21 cellular contexts compared by ENCODE assay signal in the genomic region with DNA sequence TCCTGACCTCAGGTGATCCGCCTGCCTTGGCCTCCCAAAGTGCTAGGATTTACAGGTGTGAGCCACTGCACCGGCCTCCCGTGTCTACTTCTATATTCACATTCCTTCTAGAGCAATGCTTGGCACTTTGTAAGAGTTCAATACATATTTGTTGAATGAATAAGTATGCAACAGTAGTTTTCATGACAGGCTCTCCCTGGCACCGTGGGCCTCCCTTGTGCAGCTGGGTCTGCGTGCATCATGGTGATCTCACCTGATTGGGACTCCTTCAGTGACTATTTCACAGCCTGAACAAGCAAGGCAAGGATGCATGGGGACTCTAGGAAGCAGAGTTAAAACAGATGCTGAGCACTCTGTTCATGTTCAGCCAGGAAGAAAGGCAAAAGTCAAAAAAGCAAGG. TPM values are rescaled to one million over a fixed set of nuclear protein-coding genes. Genes with fewer than 3 reads are reported as not detected.
DNase-seq lines count a peak whose midpoint lies in the region; FAIRE-seq and TF ChIP-seq lines count a peak whose summit lies in the region.
"Had no signal": no experiment of that assay in that cellular context is flagged by ENCODE, and none has a peak within 500 bp of the region (broad histone marks: within the 10 kb centered on the region; RNA-seq: fewer than 3 reads in every experiment).

No MANE protein-coding gene starts in this region.

- peaks cover 12% of the 10 kb centered on the region for H3K4me1 Mint-ChIP-seq in chondrocyte (ENCODE audit: low read depth)
- peaks cover 2% of the 10 kb centered on the region for H3K4me1 Mint-ChIP-seq in activated naive CD4-positive, alpha-beta T cell treated with anti-CD3 and anti-CD28 coated beads, Interleukin-2, amount 10 ng/mL, durations not matched to agents 7 days and 5 days

- H3K18ac ChIP-seq in mesenchymal stem cell (ENCODE audit: low read depth in 1 of 2, low read length in 2 of 2), result no peak overlapping the region

- H3K23ac ChIP-seq in mesenchymal stem cell (ENCODE audit: low read length in 2 of 2), result no peak overlapping the region

- H2BK5ac ChIP-seq in mesenchymal stem cell (ENCODE audit: low read depth, low read length, poor library complexity, severe bottlenecking), result no peak overlapping the region

- H3K36me3 Mint-ChIP-seq in chondrocyte (ENCODE audit: low read depth), result no peaks in the 10 kb centered on the region
- no peaks in the 10 kb centered on the region for H3K36me3 Mint-ChIP-seq in activated naive CD4-positive, alpha-beta T cell treated with anti-CD3 and anti-CD28 coated beads, Interleukin-2, amount 10 ng/mL, durations not matched to agents 7 days and 5 days
- H3K36me3 Mint-ChIP-seq: activated naive CD4-positive, alpha-beta T cell treated with anti-CD3 and anti-CD28 coated beads, Interleukin-2, amount 50 U/mL, for 72 hours; CD8-positive, alpha-beta memory T cell had no signal

- H3K4me2 ChIP-seq in mesenchymal stem cell (ENCODE audit: low read length, poor library complexity, severe bottlenecking), result no peak overlapping the region

- no peak overlapping the region for H2BK12ac ChIP-seq in mesenchymal stem cell (ENCODE audit: low read length in 2 of 2)

- H2AFZ ChIP-seq in mesenchymal stem cell (ENCODE audit: low read depth, low read length), result no peak overlapping the region

- H3K14ac ChIP-seq in mesenchymal stem cell (ENCODE audit: low read length in 2 of 2), result no peak overlapping the region

- H4K91ac ChIP-seq in mesenchymal stem cell (ENCODE audit: low read length), result no peak overlapping the region

- H3K27ac Mint-ChIP-seq in chondrocyte (ENCODE audit: unreplicated experiment), result peak overlapping the region; percentile 49
- no peak overlapping the region for H3K27ac Mint-ChIP-seq in activated naive CD4-positive, alpha-beta T cell treated with anti-CD3 and anti-CD28 coated beads, Interleukin-2, amount 10 ng/mL, durations not matched to agents 7 days and 5 days
- H3K27ac Mint-ChIP-seq: activated CD8-positive, alpha-beta T cell treated with anti-CD3 and anti-CD28 coated beads, Interleukin-2, amount 10 ng/mL, durations not matched to agents 7 days and 5 days; activated naive CD4-positive, alpha-beta T cell treated with anti-CD3 and anti-CD28 coated beads, Interleukin-2, amount 50 U/mL, for 72 hours; CD8-positive, alpha-beta memory T cell; dendritic cell treated with granulocyte-macrophage colony-stimulating factor and Interleukin-4, amounts not matched to agents 40 ng/mL and 50 ng/mL, for 4 days had no signal

- H3K27ac ChIP-seq in mesenchymal stem cell (ENCODE audit: low read length, poor library complexity, severe bottlenecking) (peak overlapping the region; percentile 6), suprapubic skin (no peak overlapping the region), kidney (ENCODE audit: low read depth in 2 of 2, low read length in 2 of 2) (no peak overlapping the region)
- H3K27ac ChIP-seq: neutrophil, vagina had no signal

- H3K36me3 ChIP-seq in mesenchymal stem cell (ENCODE audit: control insufficient read depth in 1 of 2, insufficient read depth in 2 of 2, low read depth in 1 of 2, low read length in 2 of 2), result no peaks in the 10 kb centered on the region
- no peaks in the 10 kb centered on the region for H3K36me3 ChIP-seq in suprapubic skin
- H3K36me3 ChIP-seq in kidney (ENCODE audit: control insufficient read depth in 1 of 2, insufficient read depth in 2 of 2, low read length in 2 of 2), result no peaks in the 10 kb centered on the region
- H3K36me3 ChIP-seq: neutrophil, vagina had no signal

- intact Hi-C loops in kidney (cut with DNase I), result no loop called here

- H4K8ac ChIP-seq in mesenchymal stem cell (ENCODE audit: low read length), result no peak overlapping the region

- 81% methylated on average over 5 of the region's 5 CpGs for WGBS in mesenchymal stem cell
- WGBS in suprapubic skin, result 70% methylated on average over 5 of the region's 5 CpGs

- no peak for TF ChIP-seq EP300 in suprapubic skin (IDR thresholded peaks at IDR 0.05)

- CTCF ChIA-PET in activated naive CD4-positive, alpha-beta T cell treated with anti-CD3 and anti-CD28 coated beads, Interleukin-2, amount 10 ng/mL, durations not matched to agents 7 days and 5 days (lab: Charles Lee), result no interaction called here

- FAIRE-seq in kidney (lab: Jason Lieb, UNC), result no peak

- no peak overlapping the region for H2BK15ac ChIP-seq in mesenchymal stem cell (ENCODE audit: low read depth, poor library complexity, severe bottlenecking)

- TF ChIP-seq CTCF in AG10803 (conservative IDR thresholded peaks at IDR 0.05; ENCODE audit: low read length) (no peak), chondrocyte (IDR thresholded peaks at IDR 0.05) (no peak), suprapubic skin (IDR thresholded peaks at IDR 0.05) (no peak), kidney (IDR thresholded peaks at IDR 0.05; ENCODE audit: borderline replicate concordance, extremely low read depth, insufficient read depth) (no peak)

- H3K27me3 ChIP-seq in mesenchymal stem cell (ENCODE audit: control insufficient read depth in 1 of 2, insufficient read depth in 1 of 2, low read length in 2 of 2) (peaks cover 47 to 68% of the 10 kb centered on the region in 2 experiments), suprapubic skin (peaks cover 4% of the 10 kb centered on the region)
- H3K27me3 ChIP-seq: vagina had no signal

- no peak overlapping the region for H3K4ac ChIP-seq in mesenchymal stem cell (ENCODE audit: low read depth in 1 of 2, low read length in 2 of 2)

- H3K4me1 ChIP-seq in mesenchymal stem cell (ENCODE audit: control insufficient read depth, insufficient read depth, low read depth, low read length) (peaks cover 2% of the 10 kb centered on the region), suprapubic skin (no peaks in the 10 kb centered on the region), kidney (ENCODE audit: control insufficient read depth in 1 of 2, insufficient read depth in 1 of 2, low read depth in 1 of 2, low read length in 2 of 2) (no peaks in the 10 kb centered on the region)

- no peaks in the 10 kb centered on the region for H3K9me3 Mint-ChIP-seq in chondrocyte (ENCODE audit: low read depth)
- no peaks in the 10 kb centered on the region for H3K9me3 Mint-ChIP-seq in activated naive CD4-positive, alpha-beta T cell treated with anti-CD3 and anti-CD28 coated beads, Interleukin-2, amount 10 ng/mL, durations not matched to agents 7 days and 5 days
- H3K9me3 Mint-ChIP-seq: activated naive CD4-positive, alpha-beta T cell treated with anti-CD3 and anti-CD28 coated beads, Interleukin-2, amount 50 U/mL, for 72 hours; CD8-positive, alpha-beta memory T cell; dendritic cell treated with granulocyte-macrophage colony-stimulating factor and Interleukin-4, amounts not matched to agents 40 ng/mL and 50 ng/mL, for 4 days had no signal

- H3K9me3 ChIP-seq in mesenchymal stem cell (ENCODE audit: control insufficient read depth, low read length) (no peaks in the 10 kb centered on the region), suprapubic skin (no peaks in the 10 kb centered on the region), kidney (ENCODE audit: control insufficient read depth in 1 of 2, low read length in 2 of 2) (no peaks in the 10 kb centered on the region)
- H3K9me3 ChIP-seq: neutrophil, vagina had no signal

- no peak overlapping the region for H3K4me3 ChIP-seq in AG10803 (ENCODE audit: low read length)
- H3K4me3 ChIP-seq in mesenchymal stem cell (ENCODE audit: insufficient read depth in 1 of 2, low read depth in 1 of 2, low read length in 2 of 2), result no peak overlapping the region
- H3K4me3 ChIP-seq in suprapubic skin, result no peak overlapping the region
- no peak overlapping the region for H3K4me3 ChIP-seq in kidney (ENCODE audit: low read length in 2 of 2)
- H3K4me3 ChIP-seq: vagina had no signal

- no peak overlapping the region for H3K9ac ChIP-seq in mesenchymal stem cell (ENCODE audit: low read length)
- H3K9ac ChIP-seq in kidney (ENCODE audit: low read length in 2 of 2), result no peak overlapping the region

- no peak for TF ChIP-seq POLR2A in suprapubic skin (IDR thresholded peaks at IDR 0.05)

- peaks cover 9% of the 10 kb centered on the region for H3K27me3 Mint-ChIP-seq in chondrocyte (ENCODE audit: low read depth)
- peaks cover 85% of the 10 kb centered on the region for H3K27me3 Mint-ChIP-seq in activated naive CD4-positive, alpha-beta T cell treated with anti-CD3 and anti-CD28 coated beads, Interleukin-2, amount 10 ng/mL, durations not matched to agents 7 days and 5 days

- H2BK120ac ChIP-seq in mesenchymal stem cell (ENCODE audit: low read depth, low read length), result no peak overlapping the region

- H3K4me3 Mint-ChIP-seq in chondrocyte (ENCODE audit: unreplicated experiment), result no peak overlapping the region
- no peak overlapping the region for H3K4me3 Mint-ChIP-seq in activated naive CD4-positive, alpha-beta T cell treated with anti-CD3 and anti-CD28 coated beads, Interleukin-2, amount 10 ng/mL, durations not matched to agents 7 days and 5 days
- H3K4me3 Mint-ChIP-seq: activated CD8-positive, alpha-beta T cell treated with anti-CD3 and anti-CD28 coated beads, Interleukin-2, amount 10 ng/mL, durations not matched to agents 7 days and 5 days; CD8-positive, alpha-beta memory T cell; dendritic cell treated with granulocyte-macrophage colony-stimulating factor and Interleukin-4, amounts not matched to agents 40 ng/mL and 50 ng/mL, for 4 days had no signal

- DNase-seq in AG10803 (ENCODE audit: low read depth) (peak; percentile 64), M059J (ENCODE audit: low read depth) (peak; percentile 57), chondrocyte (ENCODE audit: low spot score) (no peak), mesenchymal stem cell (no peak), suprapubic skin (ENCODE audit: low spot score in 2 of 2) (no peak), kidney (no peak), SKM-1 treated with dmso at 0.1 percent for 144 hours (lab: John Stamatoyannopoulos, UW; ENCODE audit: unreplicated experiment) (no peak)
- DNase-seq in activated naive CD4-positive, alpha-beta T cell treated with anti-CD3 and anti-CD28 coated beads, Interleukin-2, amount 10 ng/mL, durations not matched to agents 7 days and 5 days, result no peak
- DNase-seq: activated CD8-positive, alpha-beta T cell treated with anti-CD3 and anti-CD28 coated beads, Interleukin-2, amount 10 ng/mL, durations not matched to agents 7 days and 5 days; activated T-cell treated with anti-CD3 and anti-CD28 coated beads, Interleukin-2, amount 50 U/mL, for 48 hours; CD8-positive, alpha-beta memory T cell; DMS79; Karpas-422; NCI-H1105 treated with DMSO at 0.1 percent for 48 hours; NCI-H69; OCI-M1; stimulated activated CD8-positive, alpha-beta memory T cell treated with anti-CD3 and anti-CD28 coated beads, Interleukin-4, amount 100 ng/mL, for 48 hours had no signal

- no peak overlapping the region for H2AK5ac ChIP-seq in mesenchymal stem cell (ENCODE audit: low read length, severe bottlenecking)

- H3K79me1 ChIP-seq in mesenchymal stem cell (replicated peaks; ENCODE audit: low read length, poor library complexity, severe bottlenecking), result no peaks in the 10 kb centered on the region

RNA-seq across cellular contexts. Expression of a gene that starts 6.8 kb away (rescaled TPM):
- total RNA-seq in M059J (2014; rRNA removed; shearing (Covaris generic)), result 1.9 and 4.3 TPM in 2 replicates
- 13.3 to 16.2 TPM (median 14.5 TPM) in 3 replicates for total RNA-seq in chondrocyte
- 6.7 TPM for polyA plus RNA-seq in mesenchymal stem cell (2013, experiment 1 of 2)
- 6.5 TPM for polyA plus RNA-seq in mesenchymal stem cell (2013, experiment 2 of 2)
- total RNA-seq in suprapubic skin, result 10 to 100 TPM; 10.8 to 15.9 (median 13.0) TPM
- 12.5 TPM for total RNA-seq in kidney
- 2.5 TPM for polyA plus RNA-seq in kidney (ENCODE audit: insufficient read depth, low read depth, low replicate concordance)

RNA-seq across cellular contexts. Expression of a gene that starts 48.8 kb away (rescaled TPM):
- total RNA-seq in M059J (2014; rRNA removed; shearing (Covaris generic)), result 6.4 and 9.3 TPM in 2 replicates
- total RNA-seq in chondrocyte (15.6 to 18.8 TPM (median 17.7 TPM) in 3 replicates), suprapubic skin (10 to 100 TPM; 21.2 to 46.1 (median 32.2) TPM), kidney (18.8 TPM)
- polyA plus RNA-seq in mesenchymal stem cell (2013, experiment 1 of 2), result 8.1 TPM
- polyA plus RNA-seq in mesenchymal stem cell (2013, experiment 2 of 2), result 8.2 TPM
- polyA plus RNA-seq in kidney (ENCODE audit: insufficient read depth, low read depth, low replicate concordance), result 6.6 TPM

Comparison
In these comparisons a context has a peak if more than half of its experiments do, and no peak if none do; other contexts are left out.
1. DNase-seq: peak in AG10803 (single experiment) and M059J (single experiment); none in chondrocyte (single experiment), mesenchymal stem cell (single experiment), suprapubic skin (0 of 2), kidney (single experiment), activated naive CD4-positive, alpha-beta T cell treated with anti-CD3 and anti-CD28 coated beads, Interleukin-2, amount 10 ng/mL, durations not matched to agents 7 days and 5 days (single experiment) and SKM-1 treated with dmso at 0.1 percent for 144 hours (single experiment).